Comparison of ENCODE assay signal across 8 cellular contexts in genomic region chr6:37432916-37433656, GRCh38. TPM values are rescaled to one million over a fixed set of nuclear protein-coding genes. Genes with fewer than 3 reads are reported as not detected.
DNase-seq lines count a peak whose midpoint lies in the region; ATAC-seq and TF ChIP-seq lines count a peak whose summit lies in the region.

Gene CMTR1 (plus strand): TSS chr6:37433221. CDS start chr6:37435630, 2,409 bp downstream.

- no peaks in the 10 kb centered on the region for H3K9me3 ChIP-seq in suprapubic skin

- H3K27ac ChIP-seq in suprapubic skin, result peak within 1 kb of the TSS; percentile 92

- H3K4me1 Mint-ChIP-seq in activated naive CD4-positive, alpha-beta T cell treated with anti-CD3 and anti-CD28 coated beads, Interleukin-2, amount 50 U/mL, for 24 hours, result peaks cover 47% of the 10 kb centered on the region

- peaks cover 10% of the 10 kb centered on the region for H3K36me3 Mint-ChIP-seq in activated naive CD4-positive, alpha-beta T cell treated with anti-CD3 and anti-CD28 coated beads, Interleukin-2, amount 50 U/mL, for 24 hours

- TF ChIP-seq CTCF in GM10248 (IDR thresholded peaks at IDR 0.05; ENCODE audit: control extremely low read depth, extremely low read depth, low read depth, missing control alignments) (no peak), suprapubic skin (IDR thresholded peaks at IDR 0.05) (no peak)

- POLR2A ChIA-PET in GM10248 (lab: Yijun Ruan, JAX), result interaction anchor here (1.1 kb wide), 1 partner anchor 9 kb away, joined by 3 read pairs; no protein-coding TSS in a partner anchor

- ATAC-seq in HG02588 (IDR thresholded peaks at IDR 0.05; ENCODE audit: unreplicated experiment) (peak; percentile 86), SK-N-SH treated with all-trans-retinoic acid at 6 μM for 48 hours (peak; percentile 97)

- peak within 1 kb of the TSS; percentile 95 for H3K4me3 Mint-ChIP-seq in activated naive CD4-positive, alpha-beta T cell treated with anti-CD3 and anti-CD28 coated beads, Interleukin-2, amount 50 U/mL, for 24 hours

- H3K9me3 Mint-ChIP-seq in activated naive CD4-positive, alpha-beta T cell treated with anti-CD3 and anti-CD28 coated beads, Interleukin-2, amount 50 U/mL, for 24 hours, result no peaks in the 10 kb centered on the region

- no peaks in the 10 kb centered on the region for H3K27me3 ChIP-seq in suprapubic skin

- no peak for TF ChIP-seq POLR2A in suprapubic skin (IDR thresholded peaks at IDR 0.05)

- peaks cover 23% of the 10 kb centered on the region for H3K4me1 ChIP-seq in suprapubic skin

- peaks cover 20% of the 10 kb centered on the region for H3K36me3 ChIP-seq in suprapubic skin

- peak within 1 kb of the TSS; percentile 87 for H3K4me3 ChIP-seq in suprapubic skin

- H3K27ac Mint-ChIP-seq in activated naive CD4-positive, alpha-beta T cell treated with anti-CD3 and anti-CD28 coated beads, Interleukin-2, amount 50 U/mL, for 24 hours, result peak within 1 kb of the TSS; percentile 98

- TF ChIP-seq EP300 in suprapubic skin (IDR thresholded peaks at IDR 0.05), result no peak

- under 1% methylated on average over 27 of the region's 61 CpGs for WGBS in suprapubic skin

- no peaks in the 10 kb centered on the region for H3K27me3 Mint-ChIP-seq in activated naive CD4-positive, alpha-beta T cell treated with anti-CD3 and anti-CD28 coated beads, Interleukin-2, amount 50 U/mL, for 24 hours

- DNase-seq in GM10248 (ENCODE audit: extremely low spot score) (peak; percentile 98), NCI-H1048 (lab: John Stamatoyannopoulos, UW) (peak; percentile 68), globus pallidus (ENCODE audit: low spot score) (peak; percentile 84), occipital lobe (lab: John Stamatoyannopoulos, UW) (peak; percentile 87), suprapubic skin (ENCODE audit: low spot score in 2 of 2) (peak; percentile 96)

- CTCF ChIA-PET in GM10248 (lab: Yijun Ruan, JAX), result interaction anchor here (0.7 to 2.2 kb wide), 10 partner anchors 9 to 259 kb away, joined by 3 to 14 read pairs (median 4); no protein-coding TSS in a partner anchor

TF ChIP-seq in SK-N-SH treated with all-trans-retinoic acid at 6 μM for 48 hours, 23 proteins besides CTCF, POLR2A, EP300 and RAD21:
- TF ChIP-seq ZNF8 (CRISPR knock-in tag; IDR thresholded peaks at IDR 0.05) (no peak), GLIS3 (CRISPR knock-in tag; IDR thresholded peaks at IDR 0.05) (no peak), PPARA (CRISPR knock-in tag; IDR thresholded peaks at IDR 0.05; ENCODE audit: borderline replicate concordance) (no peak), SNAI2 (CRISPR knock-in tag; IDR thresholded peaks at IDR 0.05) (no peak), ZNF70 (CRISPR knock-in tag; IDR thresholded peaks at IDR 0.05) (no peak), ZC3H10 (CRISPR knock-in tag; IDR thresholded peaks at IDR 0.05) (no peak), ZNF565 (CRISPR knock-in tag; conservative IDR thresholded peaks at IDR 0.05; ENCODE audit: low read depth) (no peak), BACH2 (CRISPR knock-in tag; IDR thresholded peaks at IDR 0.05; ENCODE audit: borderline replicate concordance) (no peak), ZFP30 (CRISPR knock-in tag; IDR thresholded peaks at IDR 0.05) (no peak), ARNTL (CRISPR knock-in tag; IDR thresholded peaks at IDR 0.05; ENCODE audit: borderline replicate concordance, low read depth) (no peak), TCF4 (CRISPR knock-in tag; IDR thresholded peaks at IDR 0.05; ENCODE audit: borderline replicate concordance) (no peak), ISL1 (CRISPR knock-in tag; IDR thresholded peaks at IDR 0.05) (no peak)
- TF ChIP-seq, protein P1, sequence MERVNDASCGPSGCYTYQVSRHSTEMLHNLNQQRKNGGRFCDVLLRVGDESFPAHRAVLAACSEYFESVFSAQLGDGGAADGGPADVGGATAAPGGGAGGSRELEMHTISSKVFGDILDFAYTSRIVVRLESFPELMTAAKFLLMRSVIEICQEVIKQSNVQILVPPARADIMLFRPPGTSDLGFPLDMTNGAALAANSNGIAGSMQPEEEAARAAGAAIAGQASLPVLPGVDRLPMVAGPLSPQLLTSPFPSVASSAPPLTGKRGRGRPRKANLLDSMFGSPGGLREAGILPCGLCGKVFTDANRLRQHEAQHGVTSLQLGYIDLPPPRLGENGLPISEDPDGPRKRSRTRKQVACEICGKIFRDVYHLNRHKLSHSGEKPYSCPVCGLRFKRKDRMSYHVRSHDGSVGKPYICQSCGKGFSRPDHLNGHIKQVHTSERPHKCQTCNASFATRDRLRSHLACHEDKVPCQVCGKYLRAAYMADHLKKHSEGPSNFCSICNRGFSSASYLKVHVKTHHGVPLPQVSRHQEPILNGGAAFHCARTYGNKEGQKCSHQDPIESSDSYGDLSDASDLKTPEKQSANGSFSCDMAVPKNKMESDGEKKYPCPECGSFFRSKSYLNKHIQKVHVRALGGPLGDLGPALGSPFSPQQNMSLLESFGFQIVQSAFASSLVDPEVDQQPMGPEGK (CRISPR knock-in tag; IDR thresholded peaks at IDR 0.05; ENCODE audit: borderline replicate concordance), result no peak
- TF ChIP-seq, protein P2, sequence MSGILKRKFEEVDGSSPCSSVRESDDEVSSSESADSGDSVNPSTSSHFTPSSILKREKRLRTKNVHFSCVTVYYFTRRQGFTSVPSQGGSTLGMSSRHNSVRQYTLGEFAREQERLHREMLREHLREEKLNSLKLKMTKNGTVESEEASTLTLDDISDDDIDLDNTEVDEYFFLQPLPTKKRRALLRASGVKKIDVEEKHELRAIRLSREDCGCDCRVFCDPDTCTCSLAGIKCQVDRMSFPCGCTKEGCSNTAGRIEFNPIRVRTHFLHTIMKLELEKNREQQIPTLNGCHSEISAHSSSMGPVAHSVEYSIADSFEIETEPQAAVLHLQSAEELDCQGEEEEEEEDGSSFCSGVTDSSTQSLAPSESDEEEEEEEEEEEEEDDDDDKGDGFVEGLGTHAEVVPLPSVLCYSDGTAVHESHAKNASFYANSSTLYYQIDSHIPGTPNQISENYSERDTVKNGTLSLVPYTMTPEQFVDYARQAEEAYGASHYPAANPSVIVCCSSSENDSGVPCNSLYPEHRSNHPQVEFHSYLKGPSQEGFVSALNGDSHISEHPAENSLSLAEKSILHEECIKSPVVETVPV (CRISPR knock-in tag; IDR thresholded peaks at IDR 0.05), result no peak
- TF ChIP-seq, protein P3, sequence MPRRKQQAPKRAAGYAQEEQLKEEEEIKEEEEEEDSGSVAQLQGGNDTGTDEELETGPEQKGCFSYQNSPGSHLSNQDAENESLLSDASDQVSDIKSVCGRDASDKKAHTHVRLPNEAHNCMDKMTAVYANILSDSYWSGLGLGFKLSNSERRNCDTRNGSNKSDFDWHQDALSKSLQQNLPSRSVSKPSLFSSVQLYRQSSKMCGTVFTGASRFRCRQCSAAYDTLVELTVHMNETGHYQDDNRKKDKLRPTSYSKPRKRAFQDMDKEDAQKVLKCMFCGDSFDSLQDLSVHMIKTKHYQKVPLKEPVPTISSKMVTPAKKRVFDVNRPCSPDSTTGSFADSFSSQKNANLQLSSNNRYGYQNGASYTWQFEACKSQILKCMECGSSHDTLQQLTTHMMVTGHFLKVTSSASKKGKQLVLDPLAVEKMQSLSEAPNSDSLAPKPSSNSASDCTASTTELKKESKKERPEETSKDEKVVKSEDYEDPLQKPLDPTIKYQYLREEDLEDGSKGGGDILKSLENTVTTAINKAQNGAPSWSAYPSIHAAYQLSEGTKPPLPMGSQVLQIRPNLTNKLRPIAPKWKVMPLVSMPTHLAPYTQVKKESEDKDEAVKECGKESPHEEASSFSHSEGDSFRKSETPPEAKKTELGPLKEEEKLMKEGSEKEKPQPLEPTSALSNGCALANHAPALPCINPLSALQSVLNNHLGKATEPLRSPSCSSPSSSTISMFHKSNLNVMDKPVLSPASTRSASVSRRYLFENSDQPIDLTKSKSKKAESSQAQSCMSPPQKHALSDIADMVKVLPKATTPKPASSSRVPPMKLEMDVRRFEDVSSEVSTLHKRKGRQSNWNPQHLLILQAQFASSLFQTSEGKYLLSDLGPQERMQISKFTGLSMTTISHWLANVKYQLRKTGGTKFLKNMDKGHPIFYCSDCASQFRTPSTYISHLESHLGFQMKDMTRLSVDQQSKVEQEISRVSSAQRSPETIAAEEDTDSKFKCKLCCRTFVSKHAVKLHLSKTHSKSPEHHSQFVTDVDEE (CRISPR knock-in tag; IDR thresholded peaks at IDR 0.05), result no peak

RNA-seq across cellular contexts. Expression of gene CMTR1, which starts in this region (rescaled TPM):
- total RNA-seq in occipital lobe (27.8 TPM), suprapubic skin (10 to 100 TPM; 27.0 to 65.7 (median 28.9) TPM)

Comparison
In these comparisons a context has a peak if more than half of its experiments do, and no peak if none do; other contexts are left out.
1. Peak in every context shown above with its lines: DNase-seq, ATAC-seq, H3K4me3 ChIP-seq and H3K27ac ChIP-seq.